Comparison of ENCODE assay signal across 1 cellular context in genomic region chrX:20116575-20117240, GRCh38.
TF ChIP-seq lines count a peak whose summit lies in the region.

TSS of gene MAP7D2 (minus strand) at chrX:20116907. CDS start at chrX:20116879, 28 bp downstream.

TF ChIP-seq in liver, 16 proteins besides CTCF, POLR2A, EP300 and RAD21 (continued from another document):
- TF ChIP-seq REST (IDR thresholded peaks at IDR 0.05) (no peak), JUND (IDR thresholded peaks at IDR 0.05) (no peak), FOXA1 (IDR thresholded peaks at IDR 0.05) (no peak), SP1 (IDR thresholded peaks at IDR 0.05) (no peak), MAX (IDR thresholded peaks at IDR 0.05) (no peak), TAF1 (conservative IDR thresholded peaks at IDR 0.05) (no peak)
